In the genomic region with DNA sequence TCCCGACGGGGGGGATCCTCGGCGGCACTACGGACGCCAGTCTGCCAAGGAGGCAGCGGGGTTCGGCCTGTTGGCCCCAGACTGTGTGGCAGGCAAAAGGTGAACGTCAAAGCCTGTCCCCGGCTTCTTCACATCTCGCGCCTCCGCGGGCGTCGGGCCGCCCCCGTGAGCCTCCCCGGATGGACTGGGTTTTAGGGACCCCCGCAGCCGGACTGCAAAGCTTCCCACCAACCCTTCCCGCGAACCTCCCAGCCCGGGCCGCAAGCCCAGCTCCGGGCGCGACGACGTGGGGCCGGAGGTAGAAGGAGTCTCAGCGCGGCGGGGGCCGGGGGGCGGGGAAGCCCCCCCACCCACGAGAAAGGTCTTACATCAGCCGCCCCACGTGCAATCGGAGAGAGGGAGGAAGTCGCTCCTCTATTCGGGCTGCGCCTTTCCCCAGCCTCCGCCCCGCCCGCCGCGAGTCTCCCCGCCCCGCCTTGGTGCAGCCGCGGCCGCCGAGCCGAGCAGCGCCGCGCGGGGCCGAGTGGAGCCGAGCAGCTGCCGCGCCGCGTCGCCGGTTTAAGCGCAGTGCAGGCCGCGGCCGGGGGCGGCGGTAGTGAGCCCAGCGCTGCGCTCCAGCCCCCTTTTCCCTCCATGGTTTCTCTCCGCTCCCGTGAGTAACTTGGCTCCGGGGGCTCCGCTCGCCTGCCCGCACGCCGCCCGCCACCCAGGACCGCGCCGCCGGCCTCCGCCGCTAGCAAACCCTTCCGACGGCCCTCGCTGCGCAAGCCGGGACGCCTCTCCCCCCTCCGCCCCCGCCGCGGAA, we compare ENCODE assay signal across 1 cellular context.
TF ChIP-seq lines count a peak whose summit lies in the region.

A gene (plus strand): TSS at position 623 of the 805 bp plus-strand sequence. CDS start 215 bp downstream, outside the sequence.

TF ChIP-seq in K562, 482 proteins besides CTCF, POLR2A, EP300 and RAD21 (continued from another document and continues in another):
- TF ChIP-seq, protein P1, sequence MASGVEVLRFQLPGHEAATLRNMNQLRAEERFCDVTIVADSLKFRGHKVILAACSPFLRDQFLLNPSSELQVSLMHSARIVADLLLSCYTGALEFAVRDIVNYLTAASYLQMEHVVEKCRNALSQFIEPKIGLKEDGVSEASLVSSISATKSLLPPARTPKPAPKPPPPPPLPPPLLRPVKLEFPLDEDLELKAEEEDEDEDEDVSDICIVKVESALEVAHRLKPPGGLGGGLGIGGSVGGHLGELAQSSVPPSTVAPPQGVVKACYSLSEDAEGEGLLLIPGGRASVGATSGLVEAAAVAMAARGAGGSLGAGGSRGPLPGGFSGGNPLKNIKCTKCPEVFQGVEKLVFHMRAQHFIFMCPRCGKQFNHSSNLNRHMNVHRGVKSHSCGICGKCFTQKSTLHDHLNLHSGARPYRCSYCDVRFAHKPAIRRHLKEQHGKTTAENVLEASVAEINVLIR (CRISPR knock-in tag; IDR thresholded peaks at IDR 0.05), result no peak
- TF ChIP-seq, protein P2, sequence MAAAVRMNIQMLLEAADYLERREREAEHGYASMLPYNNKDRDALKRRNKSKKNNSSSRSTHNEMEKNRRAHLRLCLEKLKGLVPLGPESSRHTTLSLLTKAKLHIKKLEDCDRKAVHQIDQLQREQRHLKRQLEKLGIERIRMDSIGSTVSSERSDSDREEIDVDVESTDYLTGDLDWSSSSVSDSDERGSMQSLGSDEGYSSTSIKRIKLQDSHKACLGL (CRISPR knock-in tag; IDR thresholded peaks at IDR 0.05; ENCODE audit: borderline replicate concordance, poor library complexity, severe bottlenecking), result no peak
- TF ChIP-seq THRAP3 (IDR thresholded peaks at IDR 0.05; ENCODE audit: borderline replicate concordance), result no peak
- TF ChIP-seq, protein P3, sequence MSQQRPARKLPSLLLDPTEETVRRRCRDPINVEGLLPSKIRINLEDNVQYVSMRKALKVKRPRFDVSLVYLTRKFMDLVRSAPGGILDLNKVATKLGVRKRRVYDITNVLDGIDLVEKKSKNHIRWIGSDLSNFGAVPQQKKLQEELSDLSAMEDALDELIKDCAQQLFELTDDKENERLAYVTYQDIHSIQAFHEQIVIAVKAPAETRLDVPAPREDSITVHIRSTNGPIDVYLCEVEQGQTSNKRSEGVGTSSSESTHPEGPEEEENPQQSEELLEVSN (IDR thresholded peaks at IDR 0.05; ENCODE audit: borderline replicate concordance in 1 of 2, extremely low read depth in 1 of 2, insufficient read depth in 1 of 2, insufficient read length in 1 of 2, low read depth in 1 of 2, low read length in 1 of 2, poor library complexity in 1 of 2, severe bottlenecking in 1 of 2), result peak; percentile 90 to 99
- no peak for TF ChIP-seq ZNF354B (CRISPR knock-in tag; IDR thresholded peaks at IDR 0.05)
- TF ChIP-seq SMAD2 (IDR thresholded peaks at IDR 0.05; ENCODE audit: low read depth, low read length), result no peak
- TF ChIP-seq, protein P4, sequence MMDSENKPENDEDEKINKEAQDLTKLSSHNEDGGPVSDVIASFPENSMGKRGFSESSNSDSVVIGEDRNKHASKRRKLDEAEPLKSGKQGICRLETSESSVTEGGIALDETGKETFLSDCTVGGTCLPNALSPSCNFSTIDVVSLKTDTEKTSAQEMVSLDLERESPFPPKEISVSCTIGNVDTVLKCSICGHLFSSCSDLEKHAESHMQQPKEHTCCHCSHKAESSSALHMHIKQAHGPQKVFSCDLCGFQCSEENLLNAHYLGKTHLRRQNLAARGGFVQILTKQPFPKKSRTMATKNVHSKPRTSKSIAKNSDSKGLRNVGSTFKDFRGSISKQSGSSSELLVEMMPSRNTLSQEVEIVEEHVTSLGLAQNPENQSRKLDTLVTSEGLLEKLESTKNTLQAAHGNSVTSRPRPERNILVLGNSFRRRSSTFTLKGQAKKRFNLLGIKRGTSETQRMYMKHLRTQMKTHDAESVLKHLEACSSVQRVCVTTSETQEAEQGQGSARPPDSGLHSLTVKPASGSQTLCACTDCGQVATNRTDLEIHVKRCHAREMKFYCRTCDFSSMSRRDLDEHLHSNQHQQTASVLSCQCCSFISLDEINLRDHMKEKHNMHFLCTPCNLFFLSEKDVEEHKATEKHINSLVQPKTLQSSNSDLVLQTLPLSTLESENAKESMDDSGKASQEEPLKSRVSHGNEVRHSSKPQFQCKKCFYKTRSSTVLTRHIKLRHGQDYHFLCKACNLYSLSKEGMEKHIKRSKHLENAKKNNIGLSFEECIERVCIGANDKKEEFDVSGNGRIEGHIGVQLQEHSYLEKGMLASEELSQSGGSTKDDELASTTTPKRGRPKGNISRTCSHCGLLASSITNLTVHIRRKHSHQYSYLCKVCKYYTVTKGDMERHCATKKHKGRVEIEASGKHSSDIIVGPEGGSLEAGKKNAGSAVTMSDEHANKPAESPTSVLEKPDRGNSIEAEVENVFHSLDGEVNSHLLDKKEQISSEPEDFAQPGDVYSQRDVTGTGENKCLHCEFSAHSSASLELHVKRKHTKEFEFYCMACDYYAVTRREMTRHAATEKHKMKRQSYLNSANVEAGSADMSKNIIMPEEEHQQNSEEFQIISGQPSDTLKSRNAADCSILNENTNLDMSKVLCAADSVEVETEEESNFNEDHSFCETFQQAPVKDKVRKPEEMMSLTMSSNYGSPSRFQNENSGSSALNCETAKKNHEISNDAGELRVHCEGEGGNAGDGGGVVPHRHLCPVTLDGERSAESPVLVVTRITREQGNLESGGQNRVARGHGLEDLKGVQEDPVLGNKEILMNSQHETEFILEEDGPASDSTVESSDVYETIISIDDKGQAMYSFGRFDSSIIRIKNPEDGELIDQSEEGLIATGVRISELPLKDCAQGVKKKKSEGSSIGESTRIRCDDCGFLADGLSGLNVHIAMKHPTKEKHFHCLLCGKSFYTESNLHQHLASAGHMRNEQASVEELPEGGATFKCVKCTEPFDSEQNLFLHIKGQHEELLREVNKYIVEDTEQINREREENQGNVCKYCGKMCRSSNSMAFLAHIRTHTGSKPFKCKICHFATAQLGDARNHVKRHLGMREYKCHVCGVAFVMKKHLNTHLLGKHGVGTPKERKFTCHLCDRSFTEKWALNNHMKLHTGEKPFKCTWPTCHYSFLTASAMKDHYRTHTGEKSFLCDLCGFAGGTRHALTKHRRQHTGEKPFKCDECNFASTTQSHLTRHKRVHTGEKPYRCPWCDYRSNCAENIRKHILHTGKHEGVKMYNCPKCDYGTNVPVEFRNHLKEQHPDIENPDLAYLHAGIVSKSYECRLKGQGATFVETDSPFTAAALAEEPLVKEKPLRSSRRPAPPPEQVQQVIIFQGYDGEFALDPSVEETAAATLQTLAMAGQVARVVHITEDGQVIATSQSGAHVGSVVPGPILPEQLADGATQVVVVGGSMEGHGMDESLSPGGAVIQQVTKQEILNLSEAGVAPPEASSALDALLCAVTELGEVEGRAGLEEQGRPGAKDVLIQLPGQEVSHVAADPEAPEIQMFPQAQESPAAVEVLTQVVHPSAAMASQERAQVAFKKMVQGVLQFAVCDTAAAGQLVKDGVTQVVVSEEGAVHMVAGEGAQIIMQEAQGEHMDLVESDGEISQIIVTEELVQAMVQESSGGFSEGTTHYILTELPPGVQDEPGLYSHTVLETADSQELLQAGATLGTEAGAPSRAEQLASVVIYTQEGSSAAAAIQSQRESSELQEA (IDR thresholded peaks at IDR 0.05; ENCODE audit: low read depth), result no peak
- no peak for TF ChIP-seq FOXJ3 (CRISPR knock-in tag; IDR thresholded peaks at IDR 0.05)
- TF ChIP-seq BDP1 (IDR thresholded peaks at IDR 0.05; ENCODE audit: insufficient read depth, insufficient read length), result no peak
- TF ChIP-seq TCF7 (IDR thresholded peaks at IDR 0.05; ENCODE audit: borderline replicate concordance), result no peak
- TF ChIP-seq, protein P5, sequence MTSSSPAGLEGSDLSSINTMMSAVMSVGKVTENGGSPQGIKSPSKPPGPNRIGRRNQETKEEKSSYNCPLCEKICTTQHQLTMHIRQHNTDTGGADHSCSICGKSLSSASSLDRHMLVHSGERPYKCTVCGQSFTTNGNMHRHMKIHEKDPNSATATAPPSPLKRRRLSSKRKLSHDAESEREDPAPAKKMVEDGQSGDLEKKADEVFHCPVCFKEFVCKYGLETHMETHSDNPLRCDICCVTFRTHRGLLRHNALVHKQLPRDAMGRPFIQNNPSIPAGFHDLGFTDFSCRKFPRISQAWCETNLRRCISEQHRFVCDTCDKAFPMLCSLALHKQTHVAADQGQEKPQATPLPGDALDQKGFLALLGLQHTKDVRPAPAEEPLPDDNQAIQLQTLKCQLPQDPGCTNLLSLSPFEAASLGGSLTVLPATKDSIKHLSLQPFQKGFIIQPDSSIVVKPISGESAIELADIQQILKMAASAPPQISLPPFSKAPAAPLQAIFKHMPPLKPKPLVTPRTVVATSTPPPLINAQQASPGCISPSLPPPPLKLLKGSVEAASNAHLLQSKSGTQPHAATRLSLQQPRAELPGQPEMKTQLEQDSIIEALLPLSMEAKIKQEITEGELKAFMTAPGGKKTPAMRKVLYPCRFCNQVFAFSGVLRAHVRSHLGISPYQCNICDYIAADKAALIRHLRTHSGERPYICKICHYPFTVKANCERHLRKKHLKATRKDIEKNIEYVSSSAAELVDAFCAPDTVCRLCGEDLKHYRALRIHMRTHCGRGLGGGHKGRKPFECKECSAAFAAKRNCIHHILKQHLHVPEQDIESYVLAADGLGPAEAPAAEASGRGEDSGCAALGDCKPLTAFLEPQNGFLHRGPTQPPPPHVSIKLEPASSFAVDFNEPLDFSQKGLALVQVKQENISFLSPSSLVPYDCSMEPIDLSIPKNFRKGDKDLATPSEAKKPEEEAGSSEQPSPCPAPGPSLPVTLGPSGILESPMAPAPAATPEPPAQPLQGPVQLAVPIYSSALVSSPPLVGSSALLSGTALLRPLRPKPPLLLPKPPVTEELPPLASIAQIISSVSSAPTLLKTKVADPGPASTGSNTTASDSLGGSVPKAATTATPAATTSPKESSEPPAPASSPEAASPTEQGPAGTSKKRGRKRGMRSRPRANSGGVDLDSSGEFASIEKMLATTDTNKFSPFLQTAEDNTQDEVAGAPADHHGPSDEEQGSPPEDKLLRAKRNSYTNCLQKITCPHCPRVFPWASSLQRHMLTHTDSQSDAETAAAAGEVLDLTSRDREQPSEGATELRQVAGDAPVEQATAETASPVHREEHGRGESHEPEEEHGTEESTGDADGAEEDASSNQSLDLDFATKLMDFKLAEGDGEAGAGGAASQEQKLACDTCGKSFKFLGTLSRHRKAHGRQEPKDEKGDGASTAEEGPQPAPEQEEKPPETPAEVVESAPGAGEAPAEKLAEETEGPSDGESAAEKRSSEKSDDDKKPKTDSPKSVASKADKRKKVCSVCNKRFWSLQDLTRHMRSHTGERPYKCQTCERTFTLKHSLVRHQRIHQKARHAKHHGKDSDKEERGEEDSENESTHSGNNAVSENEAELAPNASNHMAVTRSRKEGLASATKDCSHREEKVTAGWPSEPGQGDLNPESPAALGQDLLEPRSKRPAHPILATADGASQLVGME (CRISPR knock-in tag; IDR thresholded peaks at IDR 0.05), result peak; percentile 40; the same call in 1 of the 2 replicates
- TF ChIP-seq, protein P6, sequence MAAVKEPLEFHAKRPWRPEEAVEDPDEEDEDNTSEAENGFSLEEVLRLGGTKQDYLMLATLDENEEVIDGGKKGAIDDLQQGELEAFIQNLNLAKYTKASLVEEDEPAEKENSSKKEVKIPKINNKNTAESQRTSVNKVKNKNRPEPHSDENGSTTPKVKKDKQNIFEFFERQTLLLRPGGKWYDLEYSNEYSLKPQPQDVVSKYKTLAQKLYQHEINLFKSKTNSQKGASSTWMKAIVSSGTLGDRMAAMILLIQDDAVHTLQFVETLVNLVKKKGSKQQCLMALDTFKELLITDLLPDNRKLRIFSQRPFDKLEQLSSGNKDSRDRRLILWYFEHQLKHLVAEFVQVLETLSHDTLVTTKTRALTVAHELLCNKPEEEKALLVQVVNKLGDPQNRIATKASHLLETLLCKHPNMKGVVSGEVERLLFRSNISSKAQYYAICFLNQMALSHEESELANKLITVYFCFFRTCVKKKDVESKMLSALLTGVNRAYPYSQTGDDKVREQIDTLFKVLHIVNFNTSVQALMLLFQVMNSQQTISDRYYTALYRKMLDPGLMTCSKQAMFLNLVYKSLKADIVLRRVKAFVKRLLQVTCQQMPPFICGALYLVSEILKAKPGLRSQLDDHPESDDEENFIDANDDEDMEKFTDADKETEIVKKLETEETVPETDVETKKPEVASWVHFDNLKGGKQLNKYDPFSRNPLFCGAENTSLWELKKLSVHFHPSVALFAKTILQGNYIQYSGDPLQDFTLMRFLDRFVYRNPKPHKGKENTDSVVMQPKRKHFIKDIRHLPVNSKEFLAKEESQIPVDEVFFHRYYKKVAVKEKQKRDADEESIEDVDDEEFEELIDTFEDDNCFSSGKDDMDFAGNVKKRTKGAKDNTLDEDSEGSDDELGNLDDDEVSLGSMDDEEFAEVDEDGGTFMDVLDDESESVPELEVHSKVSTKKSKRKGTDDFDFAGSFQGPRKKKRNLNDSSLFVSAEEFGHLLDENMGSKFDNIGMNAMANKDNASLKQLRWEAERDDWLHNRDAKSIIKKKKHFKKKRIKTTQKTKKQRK (IDR thresholded peaks at IDR 0.05; ENCODE audit: borderline replicate concordance, low read depth, low read length), result no peak
- no peak for TF ChIP-seq SP2 (IDR thresholded peaks at IDR 0.05; ENCODE audit: extremely low read depth, low read depth, low read length, poor library complexity, severe bottlenecking)
- no peak for TF ChIP-seq SMARCB1 (IDR thresholded peaks at IDR 0.05; ENCODE audit: insufficient read length, low read depth)
- TF ChIP-seq, protein P7, sequence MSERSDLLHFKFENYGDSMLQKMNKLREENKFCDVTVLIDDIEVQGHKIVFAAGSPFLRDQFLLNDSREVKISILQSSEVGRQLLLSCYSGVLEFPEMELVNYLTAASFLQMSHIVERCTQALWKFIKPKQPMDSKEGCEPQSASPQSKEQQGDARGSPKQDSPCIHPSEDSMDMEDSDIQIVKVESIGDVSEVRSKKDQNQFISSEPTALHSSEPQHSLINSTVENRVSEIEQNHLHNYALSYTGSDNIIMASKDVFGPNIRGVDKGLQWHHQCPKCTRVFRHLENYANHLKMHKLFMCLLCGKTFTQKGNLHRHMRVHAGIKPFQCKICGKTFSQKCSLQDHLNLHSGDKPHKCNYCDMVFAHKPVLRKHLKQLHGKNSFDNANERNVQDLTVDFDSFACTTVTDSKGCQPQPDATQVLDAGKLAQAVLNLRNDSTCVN (CRISPR knock-in tag; IDR thresholded peaks at IDR 0.05), result no peak
- TF ChIP-seq, protein P8, sequence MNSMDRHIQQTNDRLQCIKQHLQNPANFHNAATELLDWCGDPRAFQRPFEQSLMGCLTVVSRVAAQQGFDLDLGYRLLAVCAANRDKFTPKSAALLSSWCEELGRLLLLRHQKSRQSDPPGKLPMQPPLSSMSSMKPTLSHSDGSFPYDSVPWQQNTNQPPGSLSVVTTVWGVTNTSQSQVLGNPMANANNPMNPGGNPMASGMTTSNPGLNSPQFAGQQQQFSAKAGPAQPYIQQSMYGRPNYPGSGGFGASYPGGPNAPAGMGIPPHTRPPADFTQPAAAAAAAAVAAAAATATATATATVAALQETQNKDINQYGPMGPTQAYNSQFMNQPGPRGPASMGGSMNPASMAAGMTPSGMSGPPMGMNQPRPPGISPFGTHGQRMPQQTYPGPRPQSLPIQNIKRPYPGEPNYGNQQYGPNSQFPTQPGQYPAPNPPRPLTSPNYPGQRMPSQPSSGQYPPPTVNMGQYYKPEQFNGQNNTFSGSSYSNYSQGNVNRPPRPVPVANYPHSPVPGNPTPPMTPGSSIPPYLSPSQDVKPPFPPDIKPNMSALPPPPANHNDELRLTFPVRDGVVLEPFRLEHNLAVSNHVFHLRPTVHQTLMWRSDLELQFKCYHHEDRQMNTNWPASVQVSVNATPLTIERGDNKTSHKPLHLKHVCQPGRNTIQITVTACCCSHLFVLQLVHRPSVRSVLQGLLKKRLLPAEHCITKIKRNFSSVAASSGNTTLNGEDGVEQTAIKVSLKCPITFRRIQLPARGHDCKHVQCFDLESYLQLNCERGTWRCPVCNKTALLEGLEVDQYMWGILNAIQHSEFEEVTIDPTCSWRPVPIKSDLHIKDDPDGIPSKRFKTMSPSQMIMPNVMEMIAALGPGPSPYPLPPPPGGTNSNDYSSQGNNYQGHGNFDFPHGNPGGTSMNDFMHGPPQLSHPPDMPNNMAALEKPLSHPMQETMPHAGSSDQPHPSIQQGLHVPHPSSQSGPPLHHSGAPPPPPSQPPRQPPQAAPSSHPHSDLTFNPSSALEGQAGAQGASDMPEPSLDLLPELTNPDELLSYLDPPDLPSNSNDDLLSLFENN (IDR thresholded peaks at IDR 0.05; ENCODE audit: low read depth in 2 of 2, low read length in 2 of 2), result no peak
- no peak for TF ChIP-seq SMARCA4 (IDR thresholded peaks at IDR 0.05)
- TF ChIP-seq ZNF778 (CRISPR knock-in tag; IDR thresholded peaks at IDR 0.05), result no peak
- no peak for TF ChIP-seq ZEB2 (IDR thresholded peaks at IDR 0.05)
- no peak for TF ChIP-seq ZNF586 (CRISPR knock-in tag; conservative IDR thresholded peaks at IDR 0.05)
